ENCODE assay signal across 12 cellular contexts in the genomic region with DNA sequence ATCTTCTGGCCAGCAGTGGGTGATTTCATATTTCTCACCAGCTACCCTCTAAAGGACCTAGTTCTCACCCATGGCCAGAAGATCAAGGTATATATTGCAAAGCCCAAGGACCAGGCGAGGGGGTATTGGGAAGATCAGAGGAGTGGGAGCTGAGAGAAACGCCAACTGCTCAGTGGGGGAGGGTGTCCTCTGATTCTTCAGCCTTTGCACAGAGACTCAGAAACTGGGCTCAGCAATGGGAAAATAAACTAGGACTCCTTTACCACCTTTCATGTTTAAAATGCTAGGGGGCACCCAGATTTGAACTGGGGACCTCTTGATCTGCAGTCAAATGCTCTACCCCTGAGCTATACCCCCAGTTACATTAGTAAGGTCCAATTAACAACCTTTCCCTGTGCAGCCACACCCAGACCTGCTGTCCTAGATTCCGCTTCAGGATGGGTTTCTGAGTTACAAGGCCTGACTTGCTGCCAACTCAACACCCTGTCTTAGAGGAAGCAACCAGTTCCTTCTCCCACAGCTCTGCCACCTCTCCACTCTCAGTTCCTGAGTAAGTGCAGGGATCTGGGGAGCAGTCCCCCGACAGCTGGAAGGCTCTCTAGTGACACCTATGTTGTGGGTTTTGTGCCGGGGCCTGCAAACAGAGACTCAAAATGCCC.
DNase-seq lines count a peak whose midpoint lies in the region; ATAC-seq and TF ChIP-seq lines count a peak whose summit lies in the region.
"Had no signal": no experiment of that assay in that cellular context is flagged by ENCODE, and none has a peak within 500 bp of the region (broad histone marks: within the 10 kb centered on the region; RNA-seq: fewer than 3 reads in every experiment).

No MANE protein-coding gene starts in this region.

- no peaks in the 10 kb centered on the region for H3K36me3 ChIP-seq in RWPE2 (ENCODE audit: low read depth)
- no peaks in the 10 kb centered on the region for H3K36me3 ChIP-seq in iPS-20b (ENCODE audit: insufficient read depth, low read depth, low read length)
- no peaks in the 10 kb centered on the region for H3K36me3 ChIP-seq in heart right ventricle

- TF ChIP-seq CTCF in RWPE2 (IDR thresholded peaks at IDR 0.05; ENCODE audit: poor library complexity, severe bottlenecking) (no peak), heart right ventricle (IDR thresholded peaks at IDR 0.05) (no peak)

- H3K27ac ChIP-seq in RWPE2 (ENCODE audit: poor library complexity, severe bottlenecking) (no peak overlapping the region), iPS-20b (ENCODE audit: low read length) (no peak overlapping the region), heart right ventricle (no peak overlapping the region)

- H3K4me1 ChIP-seq in RWPE2 (ENCODE audit: insufficient read depth, poor library complexity, severe bottlenecking), result no peaks in the 10 kb centered on the region
- no peaks in the 10 kb centered on the region for H3K4me1 ChIP-seq in iPS-20b (ENCODE audit: insufficient read depth, low read length)
- no peaks in the 10 kb centered on the region for H3K4me1 ChIP-seq in heart right ventricle

- intact Hi-C loops in sciatic nerve (cut with DNase I), result no loop called here
- intact Hi-C loops in heart right ventricle (cut with DNase I), result loop anchor here in 1 of 10 donors (10.0 kb wide), 1 partner anchor 59 kb away; no protein-coding TSS in a partner anchor
- intact Hi-C loops in Right ventricle myocardium superior (cut with DNase I), result no loop called here

- DNase-seq in EL (peak; percentile 23), HT-29 (ENCODE audit: low spot score) (peak; percentile 88), RWPE2 (ENCODE audit: low spot score) (no peak), sciatic nerve (ENCODE audit: low spot score) (no peak), heart right ventricle (no peak), Right ventricle myocardium superior (no peak)
- DNase-seq: anterior cingulate cortex, head of caudate nucleus, NCI-H1048 had no signal

- WGBS in heart right ventricle, 2 donors, result 43 to 53% methylated on average over 5 of the region's 5 CpGs

- H3K27me3 ChIP-seq in RWPE2 (ENCODE audit: insufficient read depth, poor library complexity, severe bottlenecking) (no peaks in the 10 kb centered on the region), iPS-20b (ENCODE audit: insufficient read depth, low read length) (no peaks in the 10 kb centered on the region), heart right ventricle (no peaks in the 10 kb centered on the region)

- ATAC-seq in RWPE2 (ENCODE audit: low read depth), result peak; percentile 86
- ATAC-seq in sciatic nerve, result no peak
- no peak for ATAC-seq in heart right ventricle
- no peak for ATAC-seq in Right ventricle myocardium superior (ENCODE audit: poor library complexity)
- ATAC-seq in HG02763 (IDR thresholded peaks at IDR 0.05; ENCODE audit: unreplicated experiment), result no peak
- ATAC-seq: mucosa of descending colon had no signal

- H3K4me3 ChIP-seq in RWPE2 (ENCODE audit: severe bottlenecking) (no peak overlapping the region), iPS-20b (ENCODE audit: low read length) (peak overlapping the region; percentile 43; the same call in 1 of the 2 replicates), heart right ventricle (no peak overlapping the region)
- H3K4me3 ChIP-seq: mucosa of descending colon had no signal

- no peak overlapping the region for H3K9ac ChIP-seq in iPS-20b (ENCODE audit: low read depth, low read length)

- H3K9me3 ChIP-seq in RWPE2 (ENCODE audit: severe bottlenecking), result no peaks in the 10 kb centered on the region
- H3K9me3 ChIP-seq in iPS-20b (ENCODE audit: insufficient read depth, low read depth, low read length), result no peaks in the 10 kb centered on the region
- peaks cover 0 to 15% (median 0%) of the 10 kb centered on the region in 11 donors for H3K9me3 ChIP-seq in heart right ventricle
- H3K9me3 ChIP-seq: mucosa of descending colon had no signal

Comparison
In these comparisons a context has a peak if more than half of its experiments do, and no peak if none do; other contexts are left out.
1. DNase-seq: peak in EL (single experiment) and HT-29 (single experiment); none in RWPE2 (single experiment), sciatic nerve (single experiment), heart right ventricle (0 of 2) and Right ventricle myocardium superior (single experiment).